In genomic region chr11:62753736-62754603, GRCh38 we compare ENCODE assay signal across 8 cellular contexts. TPM values are rescaled to one million over a fixed set of nuclear protein-coding genes. Genes with fewer than 3 reads are reported as not detected.
DNase-seq lines count a peak whose midpoint lies in the region; ATAC-seq and TF ChIP-seq lines count a peak whose summit lies in the region.

Gene ZBTB3 (minus strand): TSS chr11:62754160. CDS start chr11:62753664, 496 bp downstream.

- no peaks in the 10 kb centered on the region for H3K36me3 Mint-ChIP-seq in IgD-negative memory B cell

- H3K36me3 ChIP-seq in mucosa of rectum (ENCODE audit: control insufficient read depth in 2 of 2, insufficient read depth in 2 of 2, low read length in 2 of 2): peaks cover 6 to 12% of the 10 kb centered on the region in 2 donors

- H3K9me3 Mint-ChIP-seq in IgD-negative memory B cell: no peaks in the 10 kb centered on the region

- no peaks in the 10 kb centered on the region for H3K27me3 Mint-ChIP-seq in IgD-negative memory B cell

- H3K4me1 ChIP-seq in mucosa of rectum (ENCODE audit: control insufficient read depth in 2 of 2, insufficient read depth in 2 of 2, low read length in 2 of 2): peaks cover 11 to 16% of the 10 kb centered on the region in 2 donors

- peak within 1 kb of the TSS; percentile 91 to 95 for H3K27ac ChIP-seq in mucosa of rectum (ENCODE audit: low read depth in 2 of 2, low read length in 2 of 2)

- H3K27ac Mint-ChIP-seq in IgD-negative memory B cell: peak within 1 kb of the TSS; percentile 82 to 99 (median 98)

- peak; percentile 99 for TF ChIP-seq POLR2A in erythroblast (IDR thresholded peaks at IDR 0.05; ENCODE audit: low read length)

- peak within 1 kb of the TSS; percentile 84 to 100 (median 100) for H3K4me3 Mint-ChIP-seq in IgD-negative memory B cell

- H3K4me1 Mint-ChIP-seq in IgD-negative memory B cell: peaks cover 4 to 21% (median 9%) of the 10 kb centered on the region in 3 donors

- ATAC-seq in GM21529 (IDR thresholded peaks at IDR 0.05; ENCODE audit: unreplicated experiment): peak; percentile 93

- peak within 1 kb of the TSS; percentile 80 to 96 for H3K9ac ChIP-seq in mucosa of rectum (ENCODE audit: low read depth in 1 of 2, low read length in 2 of 2)

- H3K27me3 ChIP-seq in mucosa of rectum (ENCODE audit: control insufficient read depth in 2 of 2, insufficient read depth in 2 of 2, low read length in 2 of 2): no peaks in the 10 kb centered on the region

- DNase-seq in DMS 273 treated with DMSO at 0.1 percent for 48 hours (lab: John Stamatoyannopoulos, UW) (peak; percentile 98), OCI-M2 (lab: John Stamatoyannopoulos, UW; ENCODE audit: unreplicated experiment) (peak; percentile 91), activated T-cell treated with anti-CD3 and anti-CD28 coated beads for 48 hours (ENCODE audit: low read depth) (peak; percentile 90), erythroblast (lab: John Stamatoyannopoulos, UW) (peak; percentile 100)
- DNase-seq in stimulated activated CD8-positive, alpha-beta memory T cell treated with anti-CD3 and anti-CD28 coated beads, Interleukin-4, amount 100 ng/mL, for 48 hours: peak; percentile 97

- peak within 1 kb of the TSS; percentile 97 for H3K4me3 ChIP-seq in mucosa of rectum (ENCODE audit: low read length in 2 of 2)

- no peaks in the 10 kb centered on the region for H3K9me3 ChIP-seq in mucosa of rectum (ENCODE audit: control insufficient read depth in 2 of 2, low read length in 2 of 2)

RNA-seq across cellular contexts. Expression of gene ZBTB3, which starts in this region (rescaled TPM):
- 5.0 TPM for polyA plus RNA-seq in IgD-negative memory B cell

Comparison
In these comparisons a context has a peak if more than half of its experiments do, and no peak if none do; other contexts are left out.
1. Peak in every context shown above with its lines: DNase-seq, ATAC-seq, H3K4me3 ChIP-seq and H3K27ac ChIP-seq.